11 cellular contexts compared by ENCODE assay signal in the genomic region with DNA sequence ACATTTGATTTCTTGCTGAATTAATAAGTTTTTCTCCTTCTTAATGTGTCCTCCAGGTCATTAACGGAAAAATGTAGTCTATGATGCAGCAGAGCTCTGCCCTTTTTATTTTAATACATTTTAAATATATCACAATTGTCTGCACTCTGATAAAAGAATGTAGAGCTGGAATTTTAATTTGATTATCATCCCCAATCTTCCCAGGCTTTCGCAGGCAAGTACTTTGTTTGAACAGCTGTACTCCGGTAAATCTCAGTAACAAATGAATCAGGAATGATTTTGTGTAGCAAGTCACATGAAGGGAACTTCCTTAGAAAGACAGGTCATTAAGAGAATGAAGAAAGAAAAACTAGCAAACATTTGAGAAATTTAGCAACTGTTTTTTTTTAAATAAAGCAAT.
DNase-seq lines count a peak whose midpoint lies in the region; ATAC-seq and TF ChIP-seq lines count a peak whose summit lies in the region.
"Had no signal": no experiment of that assay in that cellular context is flagged by ENCODE, and none has a peak within 500 bp of the region (broad histone marks: within the 10 kb centered on the region; RNA-seq: fewer than 3 reads in every experiment).

No MANE protein-coding gene starts in this region.

- no peak overlapping the region for H3K23ac ChIP-seq in trophoblast cell (ENCODE audit: low read length)

- H3K4me2 ChIP-seq in fibroblast of lung (ENCODE audit: extremely low read depth, insufficient read depth, low read length) (peak overlapping the region; percentile 57), skeletal muscle satellite cell (ENCODE audit: low read length) (peak overlapping the region; percentile 25), trophoblast cell (ENCODE audit: low read length) (no peak overlapping the region)

- H3K79me1 ChIP-seq in trophoblast cell (ENCODE audit: low read length): peaks cover 28% of the 10 kb centered on the region

- no peak overlapping the region for H4K8ac ChIP-seq in trophoblast cell (ENCODE audit: low read depth, low read length)

- no peak overlapping the region for H4K91ac ChIP-seq in trophoblast cell (ENCODE audit: low read depth, low read length)

- no peak overlapping the region for H2AFZ ChIP-seq in fibroblast of lung (ENCODE audit: low read length)
- H2AFZ ChIP-seq in trophoblast cell (ENCODE audit: insufficient read depth, low read length, poor library complexity): no peak overlapping the region

- TF ChIP-seq CTCF in fibroblast of lung (conservative IDR thresholded peaks at IDR 0.05 in 1 of 2, IDR thresholded peaks at IDR 0.05 in 1 of 2; ENCODE audit: low read depth in 1 of 2, low read length in 2 of 2) (no peak), psoas muscle (IDR thresholded peaks at IDR 0.05) (no peak)

- intact Hi-C loops in psoas muscle (cut with DNase I): no loop called here

- no peak overlapping the region for H2BK12ac ChIP-seq in trophoblast cell (ENCODE audit: low read length)

- no peaks in the 10 kb centered on the region for H4K20me1 ChIP-seq in fibroblast of lung (ENCODE audit: control insufficient read depth, extremely low read depth, insufficient read depth, low read length)

- H3K27ac ChIP-seq in fibroblast of lung (ENCODE audit: insufficient read depth, low read length) (no peak overlapping the region), trophoblast cell (ENCODE audit: low read depth, low read length) (no peak overlapping the region), psoas muscle (no peak overlapping the region)

- H3K18ac ChIP-seq in trophoblast cell (ENCODE audit: low read length): no peak overlapping the region

- no peak overlapping the region for H3K14ac ChIP-seq in trophoblast cell (ENCODE audit: low read length)

- no peak overlapping the region for H2BK120ac ChIP-seq in trophoblast cell (ENCODE audit: insufficient read depth, low read length, poor library complexity)

- no peak overlapping the region for H3K4ac ChIP-seq in trophoblast cell (ENCODE audit: low read depth, low read length)

- H2AK5ac ChIP-seq in trophoblast cell (ENCODE audit: low read length): no peak overlapping the region

- DNase-seq in NCI-H2171 treated with DMSO at 0.1 percent for 48 hours (lab: John Stamatoyannopoulos, UW): peak; percentile 51
- no peak for DNase-seq in NCI-H2171 (lab: John Stamatoyannopoulos, UW)
- DNase-seq in SHP77 treated with DMSO at 0.1 percent for 48 hours (lab: John Stamatoyannopoulos, UW): peak; percentile 42
- DNase-seq in fibroblast of lung (ENCODE audit: low read depth in 2 of 2): peak; percentile 39 to 92
- no peak for DNase-seq in GM03348 (ENCODE audit: low spot score)
- DNase-seq in trophoblast cell: no peak
- no peak for DNase-seq in psoas muscle
- DNase-seq: GF-D8, Karpas-422 had no signal

- H3K79me2 ChIP-seq in fibroblast of lung (ENCODE audit: control insufficient read depth, insufficient read depth, low read length) (no peaks in the 10 kb centered on the region), trophoblast cell (ENCODE audit: control insufficient read depth, insufficient read depth, low read length, poor library complexity) (peaks cover 4% of the 10 kb centered on the region)

- H3K27me3 ChIP-seq in fibroblast of lung (ENCODE audit: control insufficient read depth, insufficient read depth, low read length) (no peaks in the 10 kb centered on the region), skeletal muscle satellite cell (ENCODE audit: control insufficient read depth, insufficient read depth, low read length) (no peaks in the 10 kb centered on the region), trophoblast cell (ENCODE audit: insufficient read depth, low read length) (no peaks in the 10 kb centered on the region), psoas muscle (ENCODE audit: insufficient read depth in 3 of 3, low read length in 2 of 3) (no peaks in the 10 kb centered on the region)
- H3K27me3 ChIP-seq: breast epithelium had no signal

- H2BK5ac ChIP-seq in trophoblast cell (ENCODE audit: low read depth, low read length, poor library complexity): no peak overlapping the region

- H3K4me3 ChIP-seq in fibroblast of lung (replicated peaks in 1 of 4; ENCODE audit: control extremely low read depth in 1 of 4, insufficient read depth in 1 of 4, low read depth in 3 of 4, low read length in 4 of 4): no peak overlapping the region
- H3K4me3 ChIP-seq in skeletal muscle satellite cell (ENCODE audit: low read length): no peak overlapping the region
- no peak overlapping the region for H3K4me3 ChIP-seq in trophoblast cell (ENCODE audit: low read depth, low read length)
- H3K4me3 ChIP-seq in psoas muscle: no peak overlapping the region

- no peak overlapping the region for H4K12ac ChIP-seq in trophoblast cell (ENCODE audit: low read depth, low read length)

- ATAC-seq in psoas muscle: no peak

- H3K9me3 ChIP-seq in fibroblast of lung (ENCODE audit: control insufficient read depth, insufficient read depth, low read depth, low read length): no peaks in the 10 kb centered on the region
- no peaks in the 10 kb centered on the region for H3K9me3 ChIP-seq in skeletal muscle satellite cell (replicated peaks; ENCODE audit: low read length)
- no peaks in the 10 kb centered on the region for H3K9me3 ChIP-seq in trophoblast cell (ENCODE audit: insufficient read depth, low read depth, low read length)
- no peaks in the 10 kb centered on the region for H3K9me3 ChIP-seq in psoas muscle
- H3K9me3 ChIP-seq: breast epithelium had no signal

- H3K4me1 ChIP-seq in fibroblast of lung (ENCODE audit: control insufficient read depth, extremely low read depth, insufficient read depth, low read length) (peaks cover 3% of the 10 kb centered on the region), skeletal muscle satellite cell (ENCODE audit: control insufficient read depth, insufficient read depth, low read length) (peaks cover 20% of the 10 kb centered on the region), trophoblast cell (ENCODE audit: control insufficient read depth in 1 of 2, insufficient read depth in 2 of 2, low read length in 2 of 2) (peaks cover 12 to 23% of the 10 kb centered on the region in 2 experiments), psoas muscle (no peaks in the 10 kb centered on the region)
- H3K4me1 ChIP-seq: breast epithelium had no signal

- WGBS in trophoblast cell (ENCODE audit: extremely low coverage, insufficient coverage, insufficient read length): no CpG with 5 or more reads among the region's 3 CpGs
- 30 to 44% (median 35%) methylated on average over 3 of the region's 3 CpGs for WGBS in psoas muscle, 3 donors

- no peaks in the 10 kb centered on the region for H3K36me3 ChIP-seq in fibroblast of lung (ENCODE audit: control insufficient read depth, insufficient read depth, low read length)
- H3K36me3 ChIP-seq in skeletal muscle satellite cell (ENCODE audit: insufficient read depth, low read length): no peaks in the 10 kb centered on the region
- H3K36me3 ChIP-seq in trophoblast cell (ENCODE audit: control insufficient read depth in 1 of 2, insufficient read depth in 2 of 2, low read length in 2 of 2): peaks cover 2 to 3% of the 10 kb centered on the region in 2 experiments
- H3K36me3 ChIP-seq in psoas muscle (ENCODE audit: insufficient read depth in 1 of 2, low read depth in 1 of 2): no peaks in the 10 kb centered on the region
- H3K36me3 ChIP-seq: breast epithelium had no signal

- H3K9ac ChIP-seq in fibroblast of lung (ENCODE audit: insufficient read depth, low read length) (no peak overlapping the region), skeletal muscle satellite cell (ENCODE audit: low read depth, low read length) (no peak overlapping the region), trophoblast cell (ENCODE audit: low read length) (no peak overlapping the region)

Comparison
In these comparisons a context has a peak if more than half of its experiments do, and no peak if none do; other contexts are left out.
1. DNase-seq: peak in NCI-H2171 treated with DMSO at 0.1 percent for 48 hours (single experiment), SHP77 treated with DMSO at 0.1 percent for 48 hours (single experiment) and fibroblast of lung (2 of 2); none in NCI-H2171 (single experiment), GM03348 (single experiment), trophoblast cell (0 of 2) and psoas muscle (0 of 2).